ENCODE assay signal across 18 cellular contexts in genomic region chr1:78797108-78797781, GRCh38.
DNase-seq lines count a peak whose midpoint lies in the region; ATAC-seq, FAIRE-seq and TF ChIP-seq lines count a peak whose summit lies in the region.
"Had no signal": no experiment of that assay in that cellular context is flagged by ENCODE, and none has a peak within 500 bp of the region (broad histone marks: within the 10 kb centered on the region; RNA-seq: fewer than 3 reads in every experiment).

No MANE protein-coding gene starts in this region.

- TF ChIP-seq CTCF in D721Med (IDR thresholded peaks at IDR 0.05; ENCODE audit: insufficient read depth, missing control alignments), result no peak
- no peak for TF ChIP-seq CTCF in esophagus squamous epithelium (IDR thresholded peaks at IDR 0.05)

- H3K27me3 ChIP-seq in NT2/D1 (ENCODE audit: insufficient read depth, insufficient read length) (no peaks in the 10 kb centered on the region), esophagus squamous epithelium (no peaks in the 10 kb centered on the region)
- H3K27me3 ChIP-seq: Peyer's patch, right atrium auricular region, suprapubic skin had no signal

- ATAC-seq in GM18517 (IDR thresholded peaks at IDR 0.05; ENCODE audit: unreplicated experiment) (peak; percentile 75), GM21367 (IDR thresholded peaks at IDR 0.05; ENCODE audit: unreplicated experiment) (peak; percentile 55), HG02798 (IDR thresholded peaks at IDR 0.05; ENCODE audit: poor library complexity, unreplicated experiment) (peak; percentile 84)
- ATAC-seq: activated CD8-positive, alpha-beta T cell treated with anti-CD3 and anti-CD28 coated beads, Interleukin-2, amount 10 ng/mL, durations not matched to agents 7 days and 5 days; SK-N-SH treated with all-trans-retinoic acid at 6 μM for 48 hours had no signal

- H3K9ac ChIP-seq in NT2/D1 (ENCODE audit: insufficient read length, low read depth), result no peak overlapping the region

- no peak for FAIRE-seq in D721Med (lab: Jason Lieb, UNC)
- FAIRE-seq: colon, GM12892 had no signal

- H3K9me3 ChIP-seq in NT2/D1 (ENCODE audit: insufficient read depth, low read length) (no peaks in the 10 kb centered on the region), esophagus squamous epithelium (no peaks in the 10 kb centered on the region)
- H3K9me3 ChIP-seq: Peyer's patch, right atrium auricular region, suprapubic skin had no signal

- intact Hi-C loops in esophagus squamous epithelium (cut with DNase I), result no loop called here

- no peak for TF ChIP-seq POLR2A in esophagus squamous epithelium (IDR thresholded peaks at IDR 0.05)

- H3K27ac ChIP-seq in esophagus squamous epithelium, result no peak overlapping the region
- H3K27ac ChIP-seq: Peyer's patch, right atrium auricular region, suprapubic skin had no signal

- DNase-seq in NT2/D1 (ENCODE audit: low read depth, low spot score) (peak; percentile 36), COR-L47 (lab: John Stamatoyannopoulos, UW) (no peak), D721Med (ENCODE audit: insufficient read length, low spot score) (no peak), esophagus squamous epithelium (lab: John Stamatoyannopoulos, UW) (no peak), NCI-H2171 (lab: John Stamatoyannopoulos, UW) (no peak)
- DNase-seq: activated CD8-positive, alpha-beta T cell treated with anti-CD3 and anti-CD28 coated beads, Interleukin-2, amount 10 ng/mL, durations not matched to agents 7 days and 5 days; CD8-positive, alpha-beta memory T cell; mesenchymal stem cell; NCI-H2029 treated with DMSO at 0.1 percent for 48 hours; Peyer's patch had no signal

- H3K36me3 ChIP-seq in NT2/D1 (ENCODE audit: insufficient read depth, insufficient read length, low read length), result no peaks in the 10 kb centered on the region
- H3K36me3 ChIP-seq in esophagus squamous epithelium, result no peaks in the 10 kb centered on the region
- H3K36me3 ChIP-seq: Peyer's patch, right atrium auricular region, suprapubic skin had no signal

- WGBS in esophagus squamous epithelium, 2 donors, result 38 to 48% methylated on average over 3 of the region's 3 CpGs

- H3K4me1 ChIP-seq in NT2/D1 (ENCODE audit: insufficient read depth, insufficient read length) (no peaks in the 10 kb centered on the region), esophagus squamous epithelium (no peaks in the 10 kb centered on the region)
- H3K4me1 ChIP-seq: Peyer's patch, right atrium auricular region, suprapubic skin had no signal

- H3K4me3 ChIP-seq in NT2/D1 (ENCODE audit: insufficient read length, low read depth) (no peak overlapping the region), esophagus squamous epithelium (no peak overlapping the region)
- H3K4me3 ChIP-seq: Peyer's patch, right atrium auricular region, suprapubic skin had no signal
